ENCODE assay signal across 7 cellular contexts in genomic region chr11:65870706-65871681, GRCh38. TPM values are rescaled to one million over a fixed set of nuclear protein-coding genes. Genes with fewer than 3 reads are reported as not detected.
DNase-seq lines count a peak whose midpoint lies in the region; ATAC-seq and TF ChIP-seq lines count a peak whose summit lies in the region.
"Had no signal": no experiment of that assay in that cellular context is flagged by ENCODE, and none has a peak within 500 bp of the region (broad histone marks: within the 10 kb centered on the region; RNA-seq: fewer than 3 reads in every experiment).

No MANE protein-coding gene starts in this region.

- TF ChIP-seq POLR2A in right lobe of liver (IDR thresholded peaks at IDR 0.05), result no peak

- H3K9me3 ChIP-seq in BE2C (no peaks in the 10 kb centered on the region), Panc1 (ENCODE audit: control insufficient read depth, insufficient read depth, low read depth, low read length) (no peaks in the 10 kb centered on the region), right lobe of liver (no peaks in the 10 kb centered on the region)
- H3K9me3 ChIP-seq: pancreas had no signal

- H3K27me3 ChIP-seq in BE2C (no peaks in the 10 kb centered on the region), Panc1 (ENCODE audit: control insufficient read depth, insufficient read depth, low read length) (no peaks in the 10 kb centered on the region), right lobe of liver (no peaks in the 10 kb centered on the region)
- H3K27me3 ChIP-seq: pancreas had no signal

- in situ Hi-C loops in Panc1 (cut with HindIII; ENCODE audit: low pct_unique_long_range_greater_than_20kb, low sequenced_read_pairs), result no loop called here

- H3K36me3 ChIP-seq in BE2C (no peaks in the 10 kb centered on the region), Panc1 (ENCODE audit: control insufficient read depth, insufficient read depth, low read length) (no peaks in the 10 kb centered on the region), right lobe of liver (peaks cover 0 to 3% (median 1%) of the 10 kb centered on the region in 4 donors)

- CTCF ChIA-PET in Panc1 (lab: Charles Lee), result interaction anchor here (0.6 to 1.9 kb wide), 5 partner anchors 11 to 118 kb away, joined by 3 to 10 read pairs (median 5); partner anchors contain the start of gene MUS81
- CTCF ChIA-PET in activated CD4-positive, alpha-beta memory T cell treated with anti-CD3 and anti-CD28 coated beads, Interleukin-2, amount 10 ng/mL, durations not matched to agents 7 days and 5 days (lab: Charles Lee), result interaction anchor here (1.2 to 4.7 kb wide), 4 partner anchors 11 to 20 kb away, joined by 4 to 46 read pairs (median 8); partner anchors contain the start of genes CCDC85B and MUS81

- ATAC-seq in Panc1 (no peak), right lobe of liver (peak in 1 of 4 donors; percentile 3)
- ATAC-seq: pancreas had no signal

- no peak for TF ChIP-seq CTCF in BE2C (IDR thresholded peaks at IDR 0.05; ENCODE audit: low read depth, low read length)
- no peak for TF ChIP-seq CTCF in Panc1 (IDR thresholded peaks at IDR 0.05)
- TF ChIP-seq CTCF in right lobe of liver (IDR thresholded peaks at IDR 0.05), result no peak

- no peaks in the 10 kb centered on the region for H3K9me3 Mint-ChIP-seq in activated CD4-positive, alpha-beta memory T cell treated with anti-CD3 and anti-CD28 coated beads, Interleukin-2, amount 10 ng/mL, durations not matched to agents 7 days and 5 days

- no TSS peak for BruUV-seq in Panc1 (replicated peaks; lab: Mats Ljungman, UMichigan)

- 55% methylated on average over 7 of the region's 24 CpGs for WGBS in right lobe of liver (ENCODE audit: insufficient coverage, low coverage, low lambda C conversion rate, missing lambda C conversion rate)

- peak overlapping the region; percentile 60 for H3K27ac ChIP-seq in Panc1 (ENCODE audit: low read length)
- H3K27ac ChIP-seq in right lobe of liver, result peak overlapping the region; percentile 52 to 88 (median 69)

- H3K27me3 Mint-ChIP-seq in activated CD4-positive, alpha-beta memory T cell treated with anti-CD3 and anti-CD28 coated beads, Interleukin-2, amount 10 ng/mL, durations not matched to agents 7 days and 5 days, result peaks cover 10% of the 10 kb centered on the region

- intact Hi-C loops in Panc1 (cut with micrococcal nuclease; ENCODE audit: unreplicated experiment) (no loop called here), right lobe of liver (cut with DNase I) (no loop called here)

- no peak overlapping the region for H3K4me3 Mint-ChIP-seq in activated CD4-positive, alpha-beta memory T cell treated with anti-CD3 and anti-CD28 coated beads, Interleukin-2, amount 10 ng/mL, durations not matched to agents 7 days and 5 days

- peaks cover 37% of the 10 kb centered on the region for H3K4me1 Mint-ChIP-seq in activated CD4-positive, alpha-beta memory T cell treated with anti-CD3 and anti-CD28 coated beads, Interleukin-2, amount 10 ng/mL, durations not matched to agents 7 days and 5 days

- DNase-seq in BE2C (peak; percentile 86), Panc1 (ENCODE audit: low read depth, low spot score) (no peak), right lobe of liver (peak in 1 of 3 donors; percentile 52), NCI-H526 treated with DMSO at 0.1 percent for 48 hours (lab: John Stamatoyannopoulos, UW) (no peak)
- DNase-seq in activated CD4-positive, alpha-beta memory T cell treated with anti-CD3 and anti-CD28 coated beads, Interleukin-2, amount 10 ng/mL, durations not matched to agents 7 days and 5 days, result no peak
- DNase-seq in stimulated activated CD4-positive, alpha-beta T cell treated with anti-CD3 and anti-CD28 coated beads, Interleukin-4, amount 100 ng/mL, for 24 hours, result no peak

- POLR2A ChIA-PET in Panc1 (lab: Charles Lee), result interaction anchor here (1.4 to 2.1 kb wide), 3 partner anchors 10 to 18 kb away, joined by 5 to 9 read pairs (median 7); partner anchors contain the start of gene MUS81
- POLR2A ChIA-PET in activated CD4-positive, alpha-beta memory T cell treated with anti-CD3 and anti-CD28 coated beads, Interleukin-2, amount 10 ng/mL, durations not matched to agents 7 days and 5 days (lab: Charles Lee), result interaction anchor here (0.7 to 4.9 kb wide), 15 partner anchors 8 to 233 kb away, joined by 3 to 135 read pairs (median 4); partner anchors contain the start of genes BANF1, CCDC85B, CFL1 and CTSW

- H3K27ac Mint-ChIP-seq in activated CD4-positive, alpha-beta memory T cell treated with anti-CD3 and anti-CD28 coated beads, Interleukin-2, amount 10 ng/mL, durations not matched to agents 7 days and 5 days, result no peak overlapping the region

- H3K36me3 Mint-ChIP-seq in activated CD4-positive, alpha-beta memory T cell treated with anti-CD3 and anti-CD28 coated beads, Interleukin-2, amount 10 ng/mL, durations not matched to agents 7 days and 5 days (ENCODE audit: low read depth), result peaks cover 17% of the 10 kb centered on the region

- no peak overlapping the region for H3K4me3 ChIP-seq in BE2C (ENCODE audit: low read depth, low read length)
- no peak overlapping the region for H3K4me3 ChIP-seq in Panc1 (ENCODE audit: low read depth in 2 of 2, low read length in 2 of 2)
- H3K4me3 ChIP-seq in right lobe of liver, result no peak overlapping the region

- H3K4me1 ChIP-seq in BE2C (peaks cover 13% of the 10 kb centered on the region), Panc1 (ENCODE audit: control insufficient read depth, insufficient read depth, low read length) (peaks cover 15% of the 10 kb centered on the region), right lobe of liver (peaks cover 0 to 9% (median 0%) of the 10 kb centered on the region in 4 donors)
- H3K4me1 ChIP-seq: pancreas had no signal

RNA-seq across cellular contexts. Expression of gene EFEMP2, which starts 1.6 kb away (rescaled TPM):
- 95.6 TPM for polyA plus RNA-seq in BE2C (2012; ENCODE audit: insufficient read depth, insufficient read length, low read depth)
- 23.7 TPM for total RNA-seq in Panc1 (2021; ENCODE audit: unreplicated experiment)
- polyA plus RNA-seq in Panc1 (2012; ENCODE audit: insufficient read length), result 44.8 TPM
- total RNA-seq in right lobe of liver, result 10 to 100 TPM in 1 of 6 experiments, 1 to 10 TPM in 5; 5.1 to 13.9 (median 7.8) TPM
- total RNA-seq in activated CD4-positive, alpha-beta memory T cell treated with anti-CD3 and anti-CD28 coated beads, Interleukin-2, amount 10 ng/mL, durations not matched to agents 7 days and 5 days, result 10 to 100 TPM; 13.8 to 14.7 TPM

RNA-seq across cellular contexts. Expression of gene CTSW, which starts 8.6 kb away (rescaled TPM):
- not detected for polyA plus RNA-seq in BE2C (2012; ENCODE audit: insufficient read depth, insufficient read length, low read depth)
- total RNA-seq in Panc1 (2021; ENCODE audit: unreplicated experiment) (not detected), right lobe of liver (1 to 10 TPM in 3 of 6 experiments, under 1 TPM in 3; 0.49 to 1.3 (median 1.0) TPM)
- not detected for polyA plus RNA-seq in Panc1 (2012; ENCODE audit: insufficient read length)
- total RNA-seq in activated CD4-positive, alpha-beta memory T cell treated with anti-CD3 and anti-CD28 coated beads, Interleukin-2, amount 10 ng/mL, durations not matched to agents 7 days and 5 days, result 10 to 100 TPM; 75.9 to 80.5 TPM

RNA-seq across cellular contexts. Expression of gene MUS81, which starts 10.8 kb away (rescaled TPM):
- polyA plus RNA-seq in BE2C (2012; ENCODE audit: insufficient read depth, insufficient read length, low read depth), result 116 TPM
- total RNA-seq in Panc1 (2021; ENCODE audit: unreplicated experiment), result 140 TPM
- 132 TPM for polyA plus RNA-seq in Panc1 (2012; ENCODE audit: insufficient read length)
- total RNA-seq in right lobe of liver, result 10 to 100 TPM; 14.0 to 25.6 (median 19.7) TPM
- total RNA-seq in activated CD4-positive, alpha-beta memory T cell treated with anti-CD3 and anti-CD28 coated beads, Interleukin-2, amount 10 ng/mL, durations not matched to agents 7 days and 5 days, result 10 to 100 TPM; 86.9 to 91.9 TPM

RNA-seq across cellular contexts. Expression of gene CFL1, which starts 13.0 kb away (rescaled TPM):
- 2,504 TPM for polyA plus RNA-seq in BE2C (2012; ENCODE audit: insufficient read depth, insufficient read length, low read depth)
- total RNA-seq in Panc1 (2021; ENCODE audit: unreplicated experiment), result 1,911 TPM
- 2,777 TPM for polyA plus RNA-seq in Panc1 (2012; ENCODE audit: insufficient read length)
- 100 to 1,000 TPM; 219 to 503 (median 313) TPM for total RNA-seq in right lobe of liver
- total RNA-seq in activated CD4-positive, alpha-beta memory T cell treated with anti-CD3 and anti-CD28 coated beads, Interleukin-2, amount 10 ng/mL, durations not matched to agents 7 days and 5 days, result 1,000 to 10,000 TPM; 1,733 to 1,734 TPM

RNA-seq across cellular contexts. Expression of gene FIBP, which starts 17.3 kb away (rescaled TPM):
- polyA plus RNA-seq in BE2C (2012; ENCODE audit: insufficient read depth, insufficient read length, low read depth), result 385 TPM
- total RNA-seq in Panc1 (2021; ENCODE audit: unreplicated experiment) (105 TPM), right lobe of liver (10 to 100 TPM; 19.4 to 66.1 (median 23.3) TPM)
- 154 TPM for polyA plus RNA-seq in Panc1 (2012; ENCODE audit: insufficient read length)
- total RNA-seq in activated CD4-positive, alpha-beta memory T cell treated with anti-CD3 and anti-CD28 coated beads, Interleukin-2, amount 10 ng/mL, durations not matched to agents 7 days and 5 days, result 10 to 100 TPM; 71.7 to 77.4 TPM

Comparison
In these comparisons a context has a peak if more than half of its experiments do, and no peak if none do; other contexts are left out.
1. RNA of gene CTSW, which starts 8.6 kb away (total RNA-seq): 75.9 to 80.5 TPM in activated CD4-positive, alpha-beta memory T cell treated with anti-CD3 and anti-CD28 coated beads, Interleukin-2, amount 10 ng/mL, durations not matched to agents 7 days and 5 days; 0.49 to 1.3 TPM in right lobe of liver and not detected in Panc1 (single experiment); every median in the first group is over 10 times any median in the second.